In the genomic region with DNA sequence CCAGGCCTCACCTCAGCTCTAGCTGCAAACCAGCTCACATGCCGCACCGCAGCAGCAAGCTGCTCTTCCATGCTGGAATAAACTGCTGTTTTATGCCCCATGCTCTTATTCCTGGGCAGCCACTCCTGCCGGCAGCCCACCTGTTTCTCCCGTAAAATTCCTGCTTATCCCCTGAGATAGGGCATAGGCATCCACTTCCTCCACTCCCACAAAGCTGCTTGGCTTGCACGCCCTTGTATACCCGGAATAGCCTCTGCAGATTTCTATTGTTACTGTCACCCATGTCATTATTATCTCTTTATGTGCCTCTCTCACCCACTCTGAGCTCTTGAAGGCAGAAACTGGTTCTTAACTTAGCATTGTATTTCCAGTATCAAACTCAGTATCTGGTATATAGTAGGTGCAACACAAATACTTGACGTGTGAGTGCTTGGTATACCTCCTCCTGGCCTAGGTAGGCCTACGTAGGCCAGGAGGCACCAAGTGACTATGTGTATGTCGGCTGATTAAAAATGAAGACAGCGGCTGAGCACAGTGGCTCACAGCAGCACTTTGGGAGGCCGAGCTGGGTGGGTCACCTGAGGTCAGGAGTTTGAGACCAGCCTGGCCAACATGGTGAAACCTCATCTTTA, we compare ENCODE assay signal across 18 cellular contexts.
"Had no signal": no experiment of that assay in that cellular context is flagged by ENCODE, and none has a peak within 500 bp of the region (broad histone marks: within the 10 kb centered on the region; RNA-seq: fewer than 3 reads in every experiment).

No MANE protein-coding gene starts in this region.

- H3K4me3 Mint-ChIP-seq: activated naive CD8-positive, alpha-beta T cell; memory B cell; natural killer cell had no signal

- H3K4me3 ChIP-seq: dorsolateral prefrontal cortex, right lobe of liver, SJCRH30, smooth muscle cell, thoracic aorta had no signal

- H3K27me3 Mint-ChIP-seq: activated naive CD8-positive, alpha-beta T cell; memory B cell had no signal

- H3K27ac Mint-ChIP-seq: activated naive CD8-positive, alpha-beta T cell; natural killer cell had no signal

- H3K4me1 Mint-ChIP-seq: memory B cell had no signal

- H3K9me3 ChIP-seq: right lobe of liver, SJCRH30, thoracic aorta had no signal

- H3K36me3 ChIP-seq: right lobe of liver, SJCRH30, thoracic aorta had no signal

- H3K27me3 ChIP-seq: dorsolateral prefrontal cortex, right lobe of liver, SJCRH30 had no signal

- H3K9me3 Mint-ChIP-seq: memory B cell, natural killer cell had no signal

- DNase-seq: activated CD4-positive, alpha-beta T cell treated with anti-CD3 and anti-CD28 coated beads, Interleukin-2, amount 50 U/mL, for 1 hour; activated CD4-positive, CD25-positive, alpha-beta regulatory T cell treated with anti-CD3 and anti-CD28 coated beads, Interleukin-2, amount 50 U/mL, for 72 hours; activated CD8-positive, alpha-beta memory T cell treated with anti-CD3 and anti-CD28 coated beads, Interleukin-2, amount 50 U/mL, for 48 hours; activated gamma-delta T cell; activated T-cell treated with anti-CD3 and anti-CD28 coated beads, Interleukin-2, amount 50 U/mL, for 48 hours; dorsolateral prefrontal cortex; foreskin melanocyte; natural killer cell; occipital lobe; right lobe of liver; SJCRH30; stimulated activated CD4-positive, alpha-beta T cell treated with anti-CD3 and anti-CD28 coated beads, Interleukin-4, amount 100 ng/mL, for 1 hour; T1000 had no signal

- H3K4me1 ChIP-seq: right lobe of liver had no signal

- ATAC-seq: natural killer cell had no signal

- H3K4me2 ChIP-seq: smooth muscle cell had no signal

- H3K27ac ChIP-seq: dorsolateral prefrontal cortex, epithelial cell of prostate, right lobe of liver, SJCRH30, thoracic aorta had no signal

- H3K36me3 Mint-ChIP-seq: natural killer cell had no signal
